ENCODE assay signal across 19 cellular contexts in genomic region chr19:10497371-10497770, GRCh38. TPM values are rescaled to one million over a fixed set of nuclear protein-coding genes. Genes with fewer than 3 reads are reported as not detected.
DNase-seq lines count a peak whose midpoint lies in the region; ATAC-seq, FAIRE-seq and TF ChIP-seq lines count a peak whose summit lies in the region.
"Had no signal": no experiment of that assay in that cellular context is flagged by ENCODE, and none has a peak within 500 bp of the region (broad histone marks: within the 10 kb centered on the region; RNA-seq: fewer than 3 reads in every experiment).

No MANE protein-coding gene starts in this region.

- no peaks in the 10 kb centered on the region for H3K27me3 Mint-ChIP-seq in activated T-cell treated with anti-CD3 and anti-CD28 coated beads, Interleukin-2, amount 50 U/mL, for 24 hours
- H3K27me3 Mint-ChIP-seq in CD8-positive, alpha-beta memory T cell, result no peaks in the 10 kb centered on the region
- no peaks in the 10 kb centered on the region for H3K27me3 Mint-ChIP-seq in osteocyte (ENCODE audit: unreplicated experiment)
- H3K27me3 Mint-ChIP-seq: CD4-positive, CD25-positive, alpha-beta regulatory T cell had no signal

- no peaks in the 10 kb centered on the region for H3K9me3 ChIP-seq in CD8-positive, alpha-beta memory T cell (ENCODE audit: low read length)
- H3K9me3 ChIP-seq in GM12878 (replicated peaks; ENCODE audit: control insufficient read depth, insufficient read depth, low read length), result no peaks in the 10 kb centered on the region

- H3K36me3 ChIP-seq in CD8-positive, alpha-beta memory T cell (ENCODE audit: insufficient read depth, low read length), result peaks cover 12% of the 10 kb centered on the region
- peaks cover 10 to 32% of the 10 kb centered on the region in 2 experiments for H3K36me3 ChIP-seq in GM12878 (ENCODE audit: control insufficient read depth in 2 of 2, insufficient read depth in 2 of 2, low read length in 1 of 2)

- no peak for TF ChIP-seq RAD21 in GM12878 (IDR thresholded peaks at IDR 0.05; ENCODE audit: insufficient read depth, low read depth, low read length)

- SMC1A ChIA-PET in GM12878 (lab: Charles Lee; ENCODE audit: uncharacterized antibody, unreplicated experiment), result interaction anchor here (0.7 to 2.2 kb wide), 3 partner anchors 14 to 45 kb away, joined by 3 to 9 read pairs (median 3); no protein-coding TSS in a partner anchor

- H3K36me3 Mint-ChIP-seq in activated T-cell treated with anti-CD3 and anti-CD28 coated beads, Interleukin-2, amount 50 U/mL, for 24 hours (ENCODE audit: low read depth), result peaks cover 82% of the 10 kb centered on the region
- H3K36me3 Mint-ChIP-seq in CD8-positive, alpha-beta memory T cell, result peaks cover 0 to 46% (median 11%) of the 10 kb centered on the region in 3 donors
- peaks cover 14% of the 10 kb centered on the region for H3K36me3 Mint-ChIP-seq in osteocyte (ENCODE audit: unreplicated experiment)

- no peak for ATAC-seq in GM12878
- ATAC-seq: K562 had no signal

- H3K9ac ChIP-seq in GM12878 (ENCODE audit: control insufficient read depth, insufficient read depth, low read length), result no peak overlapping the region
- H3K9ac ChIP-seq: GM23248 had no signal

- H3K4me3 Mint-ChIP-seq in activated T-cell treated with anti-CD3 and anti-CD28 coated beads, Interleukin-2, amount 50 U/mL, for 24 hours, result no peak overlapping the region
- peak overlapping the region in 3 of 7 donors; percentile 9 to 71 (median 39) for H3K4me3 Mint-ChIP-seq in CD8-positive, alpha-beta memory T cell
- no peak overlapping the region for H3K4me3 Mint-ChIP-seq in osteocyte (ENCODE audit: unreplicated experiment)

- H2AFZ ChIP-seq in GM12878 (ENCODE audit: control insufficient read depth, low read depth, low read length), result no peak overlapping the region
- H2AFZ ChIP-seq: GM23248 had no signal

- no peak for DNase-seq in activated T-cell treated with anti-CD3 and anti-CD28 coated beads, Interleukin-2, amount 50 U/mL, for 24 hours
- DNase-seq in activated T-cell treated with anti-CD3 and anti-CD28 coated beads, Interleukin-2, amount 50 U/mL, for 48 hours, result no peak
- DNase-seq in CD8-positive, alpha-beta memory T cell, result no peak
- DNase-seq in GM12878 (ENCODE audit: low read depth, low spot score) (no peak), osteocyte (ENCODE audit: extremely low spot score, unreplicated experiment) (no peak), NCI-H82 (lab: John Stamatoyannopoulos, UW) (no peak), GDM1 (lab: John Stamatoyannopoulos, UW) (no peak), cardiac septum (ENCODE audit: low spot score) (no peak)
- DNase-seq: AML-193; CD4-positive, CD25-positive, alpha-beta regulatory T cell; DMS79; GM23248; MV-4-11; NCI-H1417 treated with DMSO at 0.1 percent for 48 hours; NCI-H1930; NCI-H526 treated with DMSO at 0.1 percent for 48 hours; SHP77 had no signal

- H3K79me2 ChIP-seq in GM12878 (ENCODE audit: control insufficient read depth, insufficient read depth, low read length), result peaks cover 47% of the 10 kb centered on the region

- TF ChIP-seq EP300 in GM12878 (IDR thresholded peaks at IDR 0.05; ENCODE audit: borderline replicate concordance in 1 of 2, control insufficient read depth in 1 of 2, low read depth in 2 of 2, low read length in 2 of 2), result no peak

- no peak for FAIRE-seq in GM12878 (lab: Jason Lieb, UNC)
- FAIRE-seq: K562, RCC 7860 had no signal

- RAD21 ChIA-PET in GM12878 (lab: Charles Lee; ENCODE audit: unreplicated experiment), result no interaction called here

- in situ Hi-C loops in GM12878 (cut with MboI), result no loop called here

- BruUV-seq in GM12878 (replicated peaks; lab: Mats Ljungman, UMichigan), result no TSS peak

- H3K27me3 ChIP-seq in CD8-positive, alpha-beta memory T cell (ENCODE audit: insufficient read depth, low read length, poor library complexity, severe bottlenecking), result no peaks in the 10 kb centered on the region
- no peaks in the 10 kb centered on the region for H3K27me3 ChIP-seq in GM12878 (replicated peaks in 1 of 2; ENCODE audit: control insufficient read depth in 2 of 2, insufficient read depth in 2 of 2, low read length in 1 of 2)

- H3K4me1 ChIP-seq in CD8-positive, alpha-beta memory T cell (ENCODE audit: insufficient read depth, low read length), result peaks cover 27% of the 10 kb centered on the region
- H3K4me1 ChIP-seq in GM12878 (ENCODE audit: control insufficient read depth, insufficient read depth, low read length), result peaks cover 20% of the 10 kb centered on the region

- intact Hi-C loops in GM12878 (cut with micrococcal nuclease; ENCODE audit: unreplicated experiment), result no loop called here
- intact Hi-C loops in cardiac septum (cut with DNase I), result no loop called here

- H4K20me1 ChIP-seq in GM12878 (ENCODE audit: control insufficient read depth, insufficient read depth), result no peaks in the 10 kb centered on the region

- POLR2A ChIA-PET in CD8-positive, alpha-beta memory T cell (lab: Charles Lee), result no interaction called here
- POLR2A ChIA-PET in GM12878 (lab: Charles Lee), result interaction anchor here (1.3 kb wide), 1 partner anchor 70 kb away, joined by 3 read pairs; no protein-coding TSS in a partner anchor

- TF ChIP-seq POLR2A in GM12878 (IDR thresholded peaks at IDR 0.05; ENCODE audit: low read depth, low read length), result no peak

- H3K4me3 ChIP-seq in CD8-positive, alpha-beta memory T cell (ENCODE audit: low read length), result no peak overlapping the region
- H3K4me3 ChIP-seq in GM12878, result no peak overlapping the region
- H3K4me3 ChIP-seq: GM23248, K562 had no signal

- no peaks in the 10 kb centered on the region for H3K9me3 Mint-ChIP-seq in activated T-cell treated with anti-CD3 and anti-CD28 coated beads, Interleukin-2, amount 50 U/mL, for 24 hours
- H3K9me3 Mint-ChIP-seq in CD8-positive, alpha-beta memory T cell, result no peaks in the 10 kb centered on the region
- no peaks in the 10 kb centered on the region for H3K9me3 Mint-ChIP-seq in osteocyte (ENCODE audit: unreplicated experiment)
- H3K9me3 Mint-ChIP-seq: CD4-positive, CD25-positive, alpha-beta regulatory T cell had no signal

- TF ChIP-seq CTCF in GM12878 (IDR thresholded peaks at IDR 0.05 in 2 of 3, conservative IDR thresholded peaks at IDR 0.05 in 1 of 3; ENCODE audit: control insufficient read depth in 2 of 3, extremely low read depth in 1 of 3, insufficient read depth in 1 of 3, low read depth in 3 of 3, low read length in 3 of 3) (no peak), osteocyte (IDR thresholded peaks at IDR 0.05) (no peak)

- 81% methylated on average over 4 of the region's 4 CpGs for WGBS in GM12878 (ENCODE audit: insufficient coverage, insufficient replicate concordance, low lambda C conversion rate, missing lambda C conversion rate)

- peaks cover 32% of the 10 kb centered on the region for H3K4me1 Mint-ChIP-seq in activated T-cell treated with anti-CD3 and anti-CD28 coated beads, Interleukin-2, amount 50 U/mL, for 24 hours (ENCODE audit: low read depth)
- H3K4me1 Mint-ChIP-seq in CD8-positive, alpha-beta memory T cell, result peaks cover 27 to 42% (median 37%) of the 10 kb centered on the region in 3 donors
- H3K4me1 Mint-ChIP-seq in osteocyte (ENCODE audit: unreplicated experiment), result peaks cover 19% of the 10 kb centered on the region

- peak overlapping the region; percentile 33; the same call in 1 of the 2 replicates for H3K4me2 ChIP-seq in GM12878 (ENCODE audit: control insufficient read depth, insufficient read depth)

- H3K27ac Mint-ChIP-seq in activated T-cell treated with anti-CD3 and anti-CD28 coated beads, Interleukin-2, amount 50 U/mL, for 24 hours, result peak overlapping the region; percentile 34
- H3K27ac Mint-ChIP-seq in CD8-positive, alpha-beta memory T cell, result peak overlapping the region in 6 of 8 donors; percentile 24 to 90 (median 58)
- peak overlapping the region; percentile 12 for H3K27ac Mint-ChIP-seq in osteocyte (ENCODE audit: unreplicated experiment)

- CTCF ChIA-PET in CD8-positive, alpha-beta memory T cell (lab: Charles Lee), result interaction anchor here (1.6 to 1.9 kb wide), 2 partner anchors 14 to 44 kb away, joined by 4 read pairs; no protein-coding TSS in a partner anchor
- CTCF ChIA-PET in GM12878 (lab: Yijun Ruan, JAX), result interaction anchor here (1.1 to 1.5 kb wide), 3 partner anchors 14 to 84 kb away, joined by 3 to 4 read pairs (median 3); no protein-coding TSS in a partner anchor

- H3K27ac ChIP-seq in CD8-positive, alpha-beta memory T cell (ENCODE audit: low read depth, low read length), result no peak overlapping the region
- H3K27ac ChIP-seq in GM12878 (ENCODE audit: control insufficient read depth, insufficient read depth), result no peak overlapping the region
- H3K27ac ChIP-seq: GM23248 had no signal

RNA-seq across cellular contexts. Expression of gene KEAP1, which starts 5.8 kb away (rescaled TPM):
- 100 to 1,000 TPM; 101 to 107 TPM for total RNA-seq in CD8-positive, alpha-beta memory T cell
- polyA plus RNA-seq in CD8-positive, alpha-beta memory T cell, result 58.3 TPM
- 30.3 and 40.1 TPM in 2 replicates for total RNA-seq in GM12878 (2013; cell fraction: nucleolus; rRNA removed)
- total RNA-seq in GM12878 (2014; rRNA removed) (49.0 and 60.4 TPM in 2 replicates), GM12878 (2014; rRNA removed; fragmentation: Illumina TruSeq; extraction: Trizol) (44.3 and 54.7 TPM in 2 replicates), GM12878 (2021) (61.2 and 76.2 TPM in 2 replicates), osteocyte (80.1 and 80.9 TPM in 2 replicates), cardiac septum (66.7 TPM)
- polyA plus RNA-seq in GM12878 (2011; ENCODE audit: low read depth), result 19.1 TPM
- polyA plus RNA-seq in GM12878 (2011; rRNA removed) (23.7 and 42.6 TPM in 2 replicates), GM12878 (2014; fragmentation: Illumina TruSeq; extraction: Trizol) (17.2 and 36.7 TPM in 2 replicates), GM12878 (2014; fragmentation: Nextera tagmentation; extraction: Ambion mirVana) (1 to 10 TPM; 1.4 to 9.3 TPM), GM12878 (2014; rRNA removed) (41.2 and 50.2 TPM in 2 replicates), GM12878 (2016; fragmentation: Nextera tagmentation; extraction: Ambion mirVana) (10 to 100 TPM; 83.1 to 87.7 TPM)
- polyA plus RNA-seq in GM12878 (2011; cell fraction: cytosol; rRNA removed), result 45.2 and 63.6 TPM in 2 replicates
- polyA plus RNA-seq in GM12878 (2011; cell fraction: nucleus; rRNA removed), result 57.9 and 62.3 TPM in 2 replicates
- 31.0 and 33.1 TPM in 2 replicates for polyA plus RNA-seq in GM12878 (2012)
- polyA minus RNA-seq in GM12878 (2011; rRNA and poly(A)+ RNA removed), result 102 and 125 TPM in 2 replicates
- polyA minus RNA-seq in GM12878 (2011; cell fraction: cytosol; rRNA and poly(A)+ RNA removed), result 29.0 and 35.8 TPM in 2 replicates
- polyA minus RNA-seq in GM12878 (2011; cell fraction: nucleus; rRNA and poly(A)+ RNA removed), result 16.2 and 22.3 TPM in 2 replicates

RNA-seq across cellular contexts. Expression of gene S1PR5, which starts 19.9 kb away (rescaled TPM):
- total RNA-seq in CD8-positive, alpha-beta memory T cell, result 1 to 10 TPM; 1.5 to 1.8 TPM
- polyA plus RNA-seq in CD8-positive, alpha-beta memory T cell, result 90.3 TPM
- not detected in 2 replicates for total RNA-seq in GM12878 (2013; cell fraction: nucleolus; rRNA removed)
- total RNA-seq in GM12878 (2014; rRNA removed), result 0.11 TPM in 1 of 2 replicates, not detected in the other
- total RNA-seq in GM12878 (2014; rRNA removed; fragmentation: Illumina TruSeq; extraction: Trizol), result 0.14 TPM in 1 of 2 replicates, not detected in the other
- total RNA-seq in GM12878 (2021), result not detected in 2 replicates
- not detected for polyA plus RNA-seq in GM12878 (2011; ENCODE audit: low read depth)
- 0.04 TPM in 1 of 2 replicates, not detected in the other for polyA plus RNA-seq in GM12878 (2011; rRNA removed)
- 0.03 TPM in 1 of 2 replicates, not detected in the other for polyA plus RNA-seq in GM12878 (2011; cell fraction: cytosol; rRNA removed)
- polyA plus RNA-seq in GM12878 (2011; cell fraction: nucleus; rRNA removed), result not detected in 2 replicates
- not detected in 2 replicates for polyA plus RNA-seq in GM12878 (2012)
- not detected in 2 replicates for polyA plus RNA-seq in GM12878 (2014; fragmentation: Illumina TruSeq; extraction: Trizol)
- not detected for polyA plus RNA-seq in GM12878 (2014; fragmentation: Nextera tagmentation; extraction: Ambion mirVana)
- 0.14 TPM in 1 of 2 replicates, not detected in the other for polyA plus RNA-seq in GM12878 (2014; rRNA removed)
- not detected for polyA plus RNA-seq in GM12878 (2016; fragmentation: Nextera tagmentation; extraction: Ambion mirVana)
- polyA minus RNA-seq in GM12878 (2011; rRNA and poly(A)+ RNA removed), result not detected in 2 replicates
- not detected in 2 replicates for polyA minus RNA-seq in GM12878 (2011; cell fraction: cytosol; rRNA and poly(A)+ RNA removed)
- polyA minus RNA-seq in GM12878 (2011; cell fraction: nucleus; rRNA and poly(A)+ RNA removed), result not detected in 2 replicates
- total RNA-seq in osteocyte, result 0.83 and 1.8 TPM in 2 replicates
- 0.75 TPM for total RNA-seq in cardiac septum
- total RNA-seq: CD4-positive, CD25-positive, alpha-beta regulatory T cell had no signal

RNA-seq across cellular contexts. Expression of gene ATG4D, which starts 46.3 kb away (rescaled TPM):
- total RNA-seq in CD8-positive, alpha-beta memory T cell, result 10 to 100 TPM; 44.4 to 45.1 TPM
- polyA plus RNA-seq in CD8-positive, alpha-beta memory T cell, result 28.9 TPM
- 11.7 and 13.3 TPM in 2 replicates for total RNA-seq in GM12878 (2013; cell fraction: nucleolus; rRNA removed)
- total RNA-seq in GM12878 (2014; rRNA removed), result 15.6 and 16.8 TPM in 2 replicates
- total RNA-seq in GM12878 (2014; rRNA removed; fragmentation: Illumina TruSeq; extraction: Trizol), result 8.1 and 8.4 TPM in 2 replicates
- total RNA-seq in GM12878 (2021), result 24.2 and 24.3 TPM in 2 replicates
- polyA plus RNA-seq in GM12878 (2011; ENCODE audit: low read depth), result 7.4 TPM
- polyA plus RNA-seq in GM12878 (2011; rRNA removed), result 7.9 and 14.5 TPM in 2 replicates
- polyA plus RNA-seq in GM12878 (2011; cell fraction: cytosol; rRNA removed), result 20.2 and 26.1 TPM in 2 replicates
- 45.2 and 57.3 TPM in 2 replicates for polyA plus RNA-seq in GM12878 (2011; cell fraction: nucleus; rRNA removed)
- polyA plus RNA-seq in GM12878 (2012), result 17.3 and 23.3 TPM in 2 replicates
- polyA plus RNA-seq in GM12878 (2014; fragmentation: Illumina TruSeq; extraction: Trizol), result 1.2 and 7.7 TPM in 2 replicates
- 1 to 10 TPM in 1 of 2 experiments, under 1 TPM in 1; 0.39 to 2.3 TPM for polyA plus RNA-seq in GM12878 (2014; fragmentation: Nextera tagmentation; extraction: Ambion mirVana)
- 26.7 and 28.7 TPM in 2 replicates for polyA plus RNA-seq in GM12878 (2014; rRNA removed)
- 10 to 100 TPM; 12.4 to 14.6 TPM for polyA plus RNA-seq in GM12878 (2016; fragmentation: Nextera tagmentation; extraction: Ambion mirVana)
- 10.1 and 22.5 TPM in 2 replicates for polyA minus RNA-seq in GM12878 (2011; rRNA and poly(A)+ RNA removed)
- 6.4 and 9.4 TPM in 2 replicates for polyA minus RNA-seq in GM12878 (2011; cell fraction: cytosol; rRNA and poly(A)+ RNA removed)
- polyA minus RNA-seq in GM12878 (2011; cell fraction: nucleus; rRNA and poly(A)+ RNA removed), result 10.0 and 14.4 TPM in 2 replicates
- total RNA-seq in osteocyte, result 28.7 and 30.9 TPM in 2 replicates
- total RNA-seq in cardiac septum, result 47.6 TPM
